1 cellular context compared by ENCODE assay signal in the genomic region with DNA sequence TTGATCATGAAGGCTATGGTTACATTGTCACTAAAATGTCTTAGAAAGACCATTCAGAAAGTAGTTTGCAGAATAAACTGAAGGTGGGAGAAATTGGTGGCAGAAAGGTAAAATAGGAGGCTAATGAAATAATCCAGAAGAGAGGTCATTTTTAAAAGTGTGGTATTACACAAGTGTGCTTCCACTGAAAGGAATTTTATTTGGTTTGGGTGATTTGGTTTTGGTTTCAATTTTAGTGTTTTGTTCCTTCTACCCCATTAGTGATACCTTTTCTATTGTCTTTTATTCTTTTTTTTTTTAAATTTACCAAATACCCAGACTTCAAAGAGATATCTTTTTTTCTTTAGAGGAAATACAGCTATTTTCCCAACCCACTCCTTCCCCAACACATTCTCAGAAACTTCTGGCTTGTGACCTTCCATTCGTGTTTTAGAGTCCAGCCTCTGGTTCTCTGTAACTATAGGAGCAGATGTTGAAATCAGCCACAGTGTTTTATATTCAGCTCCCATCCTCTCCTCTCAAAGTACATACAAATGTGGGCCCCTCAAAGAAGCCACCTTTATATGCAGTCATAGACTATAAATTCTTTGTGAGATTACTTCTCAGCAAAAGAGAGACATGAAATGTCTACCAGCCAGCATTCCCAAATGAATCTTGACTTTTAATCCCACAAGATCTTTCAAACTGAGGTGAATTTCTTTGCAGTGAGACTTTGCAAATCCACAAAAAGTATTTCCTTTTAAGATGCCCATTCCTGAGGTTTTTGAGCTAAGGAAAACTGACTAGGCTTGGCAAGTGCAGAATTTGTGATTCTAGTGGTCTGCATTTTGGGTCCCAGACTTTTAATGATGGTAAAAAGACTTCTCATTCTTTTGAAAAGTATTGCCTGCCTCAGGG.
TF ChIP-seq lines count a peak whose summit lies in the region.

No MANE protein-coding gene starts in this region.

TF ChIP-seq in A549, 52 proteins besides CTCF, POLR2A, EP300 and RAD21:
- TF ChIP-seq, protein P1, sequence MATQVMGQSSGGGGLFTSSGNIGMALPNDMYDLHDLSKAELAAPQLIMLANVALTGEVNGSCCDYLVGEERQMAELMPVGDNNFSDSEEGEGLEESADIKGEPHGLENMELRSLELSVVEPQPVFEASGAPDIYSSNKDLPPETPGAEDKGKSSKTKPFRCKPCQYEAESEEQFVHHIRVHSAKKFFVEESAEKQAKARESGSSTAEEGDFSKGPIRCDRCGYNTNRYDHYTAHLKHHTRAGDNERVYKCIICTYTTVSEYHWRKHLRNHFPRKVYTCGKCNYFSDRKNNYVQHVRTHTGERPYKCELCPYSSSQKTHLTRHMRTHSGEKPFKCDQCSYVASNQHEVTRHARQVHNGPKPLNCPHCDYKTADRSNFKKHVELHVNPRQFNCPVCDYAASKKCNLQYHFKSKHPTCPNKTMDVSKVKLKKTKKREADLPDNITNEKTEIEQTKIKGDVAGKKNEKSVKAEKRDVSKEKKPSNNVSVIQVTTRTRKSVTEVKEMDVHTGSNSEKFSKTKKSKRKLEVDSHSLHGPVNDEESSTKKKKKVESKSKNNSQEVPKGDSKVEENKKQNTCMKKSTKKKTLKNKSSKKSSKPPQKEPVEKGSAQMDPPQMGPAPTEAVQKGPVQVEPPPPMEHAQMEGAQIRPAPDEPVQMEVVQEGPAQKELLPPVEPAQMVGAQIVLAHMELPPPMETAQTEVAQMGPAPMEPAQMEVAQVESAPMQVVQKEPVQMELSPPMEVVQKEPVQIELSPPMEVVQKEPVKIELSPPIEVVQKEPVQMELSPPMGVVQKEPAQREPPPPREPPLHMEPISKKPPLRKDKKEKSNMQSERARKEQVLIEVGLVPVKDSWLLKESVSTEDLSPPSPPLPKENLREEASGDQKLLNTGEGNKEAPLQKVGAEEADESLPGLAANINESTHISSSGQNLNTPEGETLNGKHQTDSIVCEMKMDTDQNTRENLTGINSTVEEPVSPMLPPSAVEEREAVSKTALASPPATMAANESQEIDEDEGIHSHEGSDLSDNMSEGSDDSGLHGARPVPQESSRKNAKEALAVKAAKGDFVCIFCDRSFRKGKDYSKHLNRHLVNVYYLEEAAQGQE (IDR thresholded peaks at IDR 0.05) = no peak
- TF ChIP-seq MAZ (IDR thresholded peaks at IDR 0.05; ENCODE audit: borderline replicate concordance, low read depth, low read length) (no peak), RFX5 (IDR thresholded peaks at IDR 0.05) (no peak), MYC (IDR thresholded peaks at IDR 0.05; ENCODE audit: borderline replicate concordance, low read length) (no peak), SREBF2 (IDR thresholded peaks at IDR 0.05) (no peak), TP53 (CRISPR knock-in tag; IDR thresholded peaks at IDR 0.05) (no peak), KDM5A (IDR thresholded peaks at IDR 0.05) (no peak), FOSB (CRISPR knock-in tag; IDR thresholded peaks at IDR 0.05) (no peak), HOXA7 (CRISPR knock-in tag; IDR thresholded peaks at IDR 0.05) (no peak), CHD4 (IDR thresholded peaks at IDR 0.05; ENCODE audit: borderline replicate concordance) (no peak), ZNF302 (CRISPR knock-in tag; IDR thresholded peaks at IDR 0.05) (no peak), HEYL (CRISPR knock-in tag; IDR thresholded peaks at IDR 0.05) (no peak), ZFP36 (IDR thresholded peaks at IDR 0.05; ENCODE audit: borderline replicate concordance, partially characterized antibody) (no peak), BHLHE40 (IDR thresholded peaks at IDR 0.05; ENCODE audit: low read depth, low read length) (no peak), EHF (CRISPR knock-in tag; IDR thresholded peaks at IDR 0.05) (no peak), KDM1A (IDR thresholded peaks at IDR 0.05; ENCODE audit: low read depth) (no peak), PBX3 (IDR thresholded peaks at IDR 0.05) (no peak), GATA3 (IDR thresholded peaks at IDR 0.05; ENCODE audit: borderline replicate concordance) (no peak)
